ENCODE assay signal across 8 cellular contexts in the genomic region with DNA sequence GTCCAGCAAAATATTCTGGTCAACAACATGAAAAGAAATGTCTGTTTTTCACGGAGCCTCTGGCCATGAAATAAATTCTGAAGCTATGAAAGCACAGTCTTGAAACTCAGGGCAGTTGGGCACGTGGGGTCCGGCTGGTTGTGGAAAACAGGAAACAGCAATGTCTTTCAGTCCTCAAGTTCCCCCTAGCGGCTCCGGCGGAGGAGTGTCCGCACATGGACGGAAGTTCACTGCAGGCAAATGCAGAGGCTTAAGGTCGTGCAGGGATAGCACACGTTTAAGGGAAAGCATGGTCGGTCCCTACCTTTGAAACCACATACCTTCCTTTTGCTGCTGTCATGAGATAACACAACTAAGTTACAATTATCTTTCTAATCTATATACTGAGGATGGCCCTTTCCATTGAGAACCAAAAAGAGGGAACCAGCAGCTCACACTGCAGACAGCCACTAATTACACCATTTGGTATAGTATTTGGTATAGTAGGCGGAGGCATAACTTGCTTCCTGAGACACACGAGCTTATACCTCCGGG. TPM values are rescaled to one million over a fixed set of nuclear protein-coding genes. Genes with fewer than 3 reads are reported as not detected.
DNase-seq lines count a peak whose midpoint lies in the region; ATAC-seq, FAIRE-seq and TF ChIP-seq lines count a peak whose summit lies in the region.

No MANE protein-coding gene starts in this region.

- no peak overlapping the region for H3K4me3 ChIP-seq in astrocyte (ENCODE audit: insufficient read depth, low read depth, low read length)
- H3K4me3 ChIP-seq in hepatocyte, result no peak overlapping the region
- no peak overlapping the region for H3K4me3 ChIP-seq in skeletal muscle satellite cell (ENCODE audit: low read length)

- no peaks in the 10 kb centered on the region for H3K79me2 ChIP-seq in astrocyte (ENCODE audit: insufficient read depth, low read length)
- no peaks in the 10 kb centered on the region for H3K79me2 ChIP-seq in hepatocyte

- peak; percentile 76 for DNase-seq in NK-92 treated with Interleukin-12 subunit alpha and Interleukin-12 subunit beta, amount 100 ng/mL, for 24 hours (lab: John Stamatoyannopoulos, UW)
- DNase-seq in NK-92 (lab: John Stamatoyannopoulos, UW; ENCODE audit: unreplicated experiment) (no peak), NCI-H2029 treated with DMSO at 0.1 percent for 48 hours (lab: John Stamatoyannopoulos, UW) (peak; percentile 41), T-helper 9 cell (peak; percentile 60), astrocyte (ENCODE audit: low read depth) (peak; percentile 65), hepatocyte (ENCODE audit: low spot score) (peak; percentile 92)

- WGBS in hepatocyte (ENCODE audit: low lambda C conversion rate, missing lambda C conversion rate), result 18% methylated on average over 14 of the region's 14 CpGs

- no peak overlapping the region for H3K4me3 Mint-ChIP-seq in astrocyte (ENCODE audit: unreplicated experiment)

- peaks cover 8% of the 10 kb centered on the region for H3K36me3 Mint-ChIP-seq in astrocyte (ENCODE audit: low read depth, unreplicated experiment)

- no peaks in the 10 kb centered on the region for H3K9me2 ChIP-seq in hepatocyte (replicated peaks; ENCODE audit: insufficient read depth)

- H3K27me3 Mint-ChIP-seq in astrocyte (ENCODE audit: low read depth, unreplicated experiment), result peaks cover 4% of the 10 kb centered on the region

- no peaks in the 10 kb centered on the region for H3K9me3 Mint-ChIP-seq in astrocyte (ENCODE audit: unreplicated experiment)

- H3K27me3 ChIP-seq in astrocyte (ENCODE audit: insufficient read depth, low read length) (no peaks in the 10 kb centered on the region), hepatocyte (no peaks in the 10 kb centered on the region), skeletal muscle satellite cell (ENCODE audit: control insufficient read depth, insufficient read depth, low read length) (peaks cover 5% of the 10 kb centered on the region)

- H2AFZ ChIP-seq in astrocyte (ENCODE audit: low read depth, low read length) (no peak overlapping the region), hepatocyte (no peak overlapping the region)

- H3K36me3 ChIP-seq in astrocyte (ENCODE audit: insufficient read depth, low read length) (no peaks in the 10 kb centered on the region), hepatocyte (replicated peaks; ENCODE audit: insufficient read depth, low read depth) (no peaks in the 10 kb centered on the region), skeletal muscle satellite cell (ENCODE audit: insufficient read depth, low read length) (no peaks in the 10 kb centered on the region)

- H3K9ac ChIP-seq in astrocyte (ENCODE audit: low read length) (peak overlapping the region; percentile 52), skeletal muscle satellite cell (ENCODE audit: low read depth, low read length) (peak overlapping the region; percentile 61)

- peak overlapping the region; percentile 34 for H3K27ac Mint-ChIP-seq in astrocyte (ENCODE audit: unreplicated experiment)

- ATAC-seq in HG02973 (IDR thresholded peaks at IDR 0.05; ENCODE audit: unreplicated experiment), result peak; percentile 95

- H3K4me1 ChIP-seq in astrocyte (ENCODE audit: insufficient read depth, low read length) (peaks cover 5% of the 10 kb centered on the region), hepatocyte (ENCODE audit: insufficient read depth) (peaks cover 5% of the 10 kb centered on the region), skeletal muscle satellite cell (ENCODE audit: control insufficient read depth, insufficient read depth, low read length) (peaks cover 10% of the 10 kb centered on the region)

- H3K27ac ChIP-seq in astrocyte (ENCODE audit: low read depth, low read length) (no peak overlapping the region), hepatocyte (no peak overlapping the region)

- H3K4me1 Mint-ChIP-seq in astrocyte (ENCODE audit: low read depth, unreplicated experiment), result peaks cover 13% of the 10 kb centered on the region

- no peaks in the 10 kb centered on the region for H3K9me3 ChIP-seq in astrocyte (ENCODE audit: insufficient read depth, low read depth, low read length)
- H3K9me3 ChIP-seq in hepatocyte (ENCODE audit: low read depth), result no peaks in the 10 kb centered on the region
- no peaks in the 10 kb centered on the region for H3K9me3 ChIP-seq in skeletal muscle satellite cell (replicated peaks; ENCODE audit: low read length)

- TF ChIP-seq CTCF in astrocyte (IDR thresholded peaks at IDR 0.05; ENCODE audit: insufficient read depth, low read depth, low read length), result peak; percentile 91
- TF ChIP-seq CTCF in hepatocyte (IDR thresholded peaks at IDR 0.05; ENCODE audit: poor library complexity), result peak; percentile 87

- H4K20me1 ChIP-seq in astrocyte (ENCODE audit: insufficient read depth, low read length) (no peaks in the 10 kb centered on the region), hepatocyte (ENCODE audit: insufficient read depth, poor library complexity, severe bottlenecking) (no peaks in the 10 kb centered on the region)

- H3K4me2 ChIP-seq in astrocyte (ENCODE audit: low read length) (no peak overlapping the region), hepatocyte (no peak overlapping the region), skeletal muscle satellite cell (ENCODE audit: low read length) (peak overlapping the region; percentile 55)

- FAIRE-seq in astrocyte (lab: Jason Lieb, UNC), result peak; percentile 65

RNA-seq across cellular contexts. Expression of a gene that starts 52.5 kb away (rescaled TPM):
- total RNA-seq in astrocyte, result 3.9 and 4.1 TPM in 2 replicates
- total RNA-seq in hepatocyte, result 4.4 and 4.9 TPM in 2 replicates
- 8.3 and 10.3 TPM in 2 replicates for polyA plus RNA-seq in hepatocyte
- total RNA-seq in skeletal muscle satellite cell (2012; rRNA removed), result under 0.01 and 0.22 TPM in 2 replicates
